ENCODE assay signal across 16 cellular contexts in the genomic region with DNA sequence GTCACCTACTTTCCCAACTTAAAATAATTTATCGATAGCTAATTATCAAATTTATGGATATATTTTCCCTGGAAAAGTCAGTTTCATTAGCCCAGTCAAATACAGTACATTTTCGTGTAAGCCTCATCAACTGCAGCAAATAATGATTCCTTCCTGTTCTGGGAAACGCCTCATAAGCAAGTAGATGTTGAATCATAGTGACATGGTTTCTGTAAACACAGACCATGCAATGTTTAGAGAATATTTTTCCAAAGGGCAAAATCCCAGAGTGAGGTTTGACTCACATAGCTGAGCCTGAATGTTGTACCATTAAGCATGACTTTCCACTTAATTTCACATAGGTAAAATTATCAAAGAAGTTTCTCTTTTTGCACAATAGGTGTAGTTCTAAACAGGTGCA. TPM values are rescaled to one million over a fixed set of nuclear protein-coding genes. Genes with fewer than 3 reads are reported as not detected.
DNase-seq lines count a peak whose midpoint lies in the region; TF ChIP-seq lines count a peak whose summit lies in the region.
"Had no signal": no experiment of that assay in that cellular context is flagged by ENCODE, and none has a peak within 500 bp of the region (broad histone marks: within the 10 kb centered on the region; RNA-seq: fewer than 3 reads in every experiment).

No MANE protein-coding gene starts in this region.

- H3K4me1 ChIP-seq in fibroblast of lung (ENCODE audit: control insufficient read depth, extremely low read depth, insufficient read depth, low read length), result peaks cover 4% of the 10 kb centered on the region
- peaks cover 69 to 82% of the 10 kb centered on the region in 2 experiments for H3K4me1 ChIP-seq in neutrophil (ENCODE audit: control insufficient read depth in 1 of 2, insufficient read depth in 1 of 2, low read depth in 1 of 2, low read length in 1 of 2)

- DNase-seq in Caki2 (ENCODE audit: low read depth) (peak; percentile 57), RKO (ENCODE audit: low spot score) (peak; percentile 23), fibroblast of lung (ENCODE audit: low read depth in 2 of 2) (peak; percentile 55 to 95), NCI-H187 (lab: John Stamatoyannopoulos, UW) (no peak), NOMO-1 treated with dmso at 0.1 percent for 144 hours (lab: John Stamatoyannopoulos, UW; ENCODE audit: unreplicated experiment) (no peak), GM13976 (ENCODE audit: low spot score) (no peak)
- no peak for DNase-seq in effector CD8-positive, alpha-beta T cell (lab: John Stamatoyannopoulos, UW)
- DNase-seq: activated CD4-positive, alpha-beta memory T cell treated with anti-CD3 and anti-CD28 coated beads for 36 hours; C1 segment of cervical spinal cord; NCI-H1105; NCI-H526; stimulated activated CD4-positive, alpha-beta T cell treated with anti-CD3 and anti-CD28 coated beads, Interleukin-4, amount 100 ng/mL, for 24 hours; stimulated activated naive B cell treated with anti-CD40 and anti-IgM and Interleukin-4, amounts not matched to agents 10 μg/mL and 1 μg/mL and 100 μg/mL, for 72 hours; T-helper 9 cell had no signal

- no peaks in the 10 kb centered on the region for H3K9me3 ChIP-seq in fibroblast of lung (ENCODE audit: control insufficient read depth, insufficient read depth, low read depth, low read length)
- no peaks in the 10 kb centered on the region for H3K9me3 ChIP-seq in neutrophil

- no peak overlapping the region for H2AFZ ChIP-seq in fibroblast of lung (ENCODE audit: low read length)

- no peaks in the 10 kb centered on the region for H3K79me2 ChIP-seq in fibroblast of lung (ENCODE audit: control insufficient read depth, insufficient read depth, low read length)

- peak overlapping the region; percentile 73 for H3K27ac ChIP-seq in fibroblast of lung (ENCODE audit: insufficient read depth, low read length)
- H3K27ac ChIP-seq in neutrophil, result peak overlapping the region; percentile 91

- H3K9ac ChIP-seq in fibroblast of lung (ENCODE audit: insufficient read depth, low read length), result no peak overlapping the region

- H3K4me2 ChIP-seq in fibroblast of lung (ENCODE audit: extremely low read depth, insufficient read depth, low read length), result peak overlapping the region; percentile 48

- H3K4me3 ChIP-seq in fibroblast of lung (replicated peaks in 1 of 4; ENCODE audit: control extremely low read depth in 1 of 4, insufficient read depth in 1 of 4, low read depth in 3 of 4, low read length in 4 of 4), result no peak overlapping the region
- peak overlapping the region; percentile 72 to 81 for H3K4me3 ChIP-seq in neutrophil (ENCODE audit: low read depth in 1 of 2, low read length in 1 of 2)

- H3K36me3 ChIP-seq in fibroblast of lung (ENCODE audit: control insufficient read depth, insufficient read depth, low read length), result no peaks in the 10 kb centered on the region
- H3K36me3 ChIP-seq in neutrophil, result peaks cover 68% of the 10 kb centered on the region

- no peaks in the 10 kb centered on the region for H3K27me3 ChIP-seq in fibroblast of lung (ENCODE audit: control insufficient read depth, insufficient read depth, low read length)
- H3K27me3 ChIP-seq in neutrophil, result no peaks in the 10 kb centered on the region

- H4K20me1 ChIP-seq in fibroblast of lung (ENCODE audit: control insufficient read depth, extremely low read depth, insufficient read depth, low read length), result no peaks in the 10 kb centered on the region

- no peak for TF ChIP-seq CTCF in fibroblast of lung (conservative IDR thresholded peaks at IDR 0.05 in 1 of 2, IDR thresholded peaks at IDR 0.05 in 1 of 2; ENCODE audit: low read depth in 1 of 2, low read length in 2 of 2)
- no peak for TF ChIP-seq CTCF in neutrophil (IDR thresholded peaks at IDR 0.05)
- no peak for TF ChIP-seq CTCF in GM13976 (IDR thresholded peaks at IDR 0.05; ENCODE audit: borderline replicate concordance, control extremely low read depth, extremely low read depth, insufficient read depth, missing control alignments)

- in situ Hi-C loops in Caki2 (cut with HindIII; ENCODE audit: low pct_unique_long_range_greater_than_20kb, low sequenced_read_pairs), result no loop called here
- in situ Hi-C loops in GM13976 (cut with MboI; ENCODE audit: low sequenced_read_pairs, unreplicated experiment), result no loop called here

RNA-seq across cellular contexts. Expression of a gene that starts 16.7 kb away (rescaled TPM):
- not detected in 2 replicates for total RNA-seq in Caki2 (2014; rRNA removed; shearing (Covaris generic); ENCODE audit: low replicate concordance)
- not detected in 2 replicates for total RNA-seq in fibroblast of lung
- not detected in 2 replicates for polyA plus RNA-seq in fibroblast of lung
- polyA plus RNA-seq in fibroblast of lung (2012), result not detected in 2 replicates
- not detected in 2 replicates for polyA minus RNA-seq in fibroblast of lung (ENCODE audit: low replicate concordance)
- total RNA-seq: activated CD4-positive, alpha-beta memory T cell treated with anti-CD3 and anti-CD28 coated beads for 36 hours; progenitor cell of endocrine pancreas had no signal

RNA-seq across cellular contexts. Expression of a gene that starts 27.1 kb away (rescaled TPM):
- total RNA-seq in Caki2 (2014; rRNA removed; shearing (Covaris generic); ENCODE audit: low replicate concordance), result not detected in 2 replicates
- total RNA-seq in fibroblast of lung, result under 0.01 and 0.33 TPM in 2 replicates
- polyA plus RNA-seq in fibroblast of lung, result 0.06 and 0.42 TPM in 2 replicates
- polyA plus RNA-seq in fibroblast of lung (2012), result 0.07 and 0.44 TPM in 2 replicates
- polyA minus RNA-seq in fibroblast of lung (ENCODE audit: low replicate concordance), result not detected in 2 replicates
- total RNA-seq: progenitor cell of endocrine pancreas had no signal

Comparison
In these comparisons a context has a peak if more than half of its experiments do, and no peak if none do; other contexts are left out.
1. DNase-seq: peak in Caki2 (single experiment), RKO (single experiment) and fibroblast of lung (2 of 2); none in NCI-H187 (0 of 2), effector CD8-positive, alpha-beta T cell (single experiment), NOMO-1 treated with dmso at 0.1 percent for 144 hours (single experiment) and GM13976 (single experiment).
2. H3K4me3 ChIP-seq: peak in neutrophil (2 of 2); none in fibroblast of lung (0 of 4).